ENCODE assay signal across 8 cellular contexts in the genomic region with DNA sequence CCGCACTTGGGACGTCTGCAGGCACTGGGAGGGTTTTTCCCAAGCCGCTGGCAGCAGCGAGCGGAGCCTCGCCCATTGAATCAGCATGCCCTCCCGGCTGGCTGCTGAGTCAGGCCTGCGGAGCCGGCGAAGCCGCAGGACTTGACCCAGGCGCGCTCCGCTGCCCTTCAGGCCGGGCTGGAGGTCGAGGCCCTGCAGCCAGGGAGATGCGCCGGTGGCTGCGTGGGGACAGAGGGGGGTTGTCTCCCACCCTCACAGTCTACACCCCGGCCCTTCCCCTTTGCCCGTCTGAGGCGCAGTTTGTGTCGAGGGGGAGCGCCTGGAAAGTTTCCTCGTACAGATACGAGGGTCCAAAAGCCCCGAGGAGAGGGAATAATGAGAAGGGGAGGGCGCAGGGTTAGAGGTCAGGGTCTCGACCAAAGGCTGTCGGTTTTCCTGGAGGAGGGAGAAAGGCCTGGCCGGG. TPM values are rescaled to one million over a fixed set of nuclear protein-coding genes. Genes with fewer than 3 reads are reported as not detected.
DNase-seq lines count a peak whose midpoint lies in the region; ATAC-seq lines count a peak whose summit lies in the region.

No MANE protein-coding gene starts in this region.

- peak overlapping the region; percentile 86 for H3K4me3 Mint-ChIP-seq in T-helper 17 cell

- peak overlapping the region; percentile 96 for H3K27ac ChIP-seq in substantia nigra (ENCODE audit: low read depth, low read length, poor library complexity, severe bottlenecking)

- no peaks in the 10 kb centered on the region for H3K9me3 ChIP-seq in T-helper 17 cell (ENCODE audit: control insufficient read depth, low read length, poor library complexity, severe bottlenecking)
- no peaks in the 10 kb centered on the region for H3K9me3 ChIP-seq in endocrine pancreas (ENCODE audit: control insufficient read depth, low read length)

- H3K27me3 Mint-ChIP-seq in T-helper 17 cell = no peaks in the 10 kb centered on the region

- ATAC-seq in T-helper 17 cell = no peak
- ATAC-seq in GM19035 (IDR thresholded peaks at IDR 0.05; ENCODE audit: unreplicated experiment) = no peak

- no peaks in the 10 kb centered on the region for H3K36me3 Mint-ChIP-seq in T-helper 17 cell (ENCODE audit: low read depth)

- DNase-seq in CD1c-positive myeloid dendritic cell (ENCODE audit: extremely low spot score) = peak; percentile 77
- DNase-seq in H7 = peak; percentile 89
- DNase-seq in T-helper 17 cell = peak in 2 of 3 donors; percentile 12 to 18
- peak; percentile 59 for DNase-seq in medulla oblongata (ENCODE audit: extremely low spot score)
- DNase-seq in substantia nigra (lab: John Stamatoyannopoulos, UW) = peak in 40 of 49 donors; percentile 11 to 66 (median 39)
- DNase-seq in NCI-H2081 (lab: John Stamatoyannopoulos, UW) = no peak

- H3K4me3 ChIP-seq in H7 (ENCODE audit: insufficient read depth, low read depth, low read length) = peak overlapping the region; percentile 94
- peak overlapping the region; percentile 4 for H3K4me3 ChIP-seq in endocrine pancreas (ENCODE audit: control insufficient read depth, insufficient read depth, low read length)

- H3K27me3 ChIP-seq in H7 (ENCODE audit: control insufficient read depth, insufficient read depth, low read length) (no peaks in the 10 kb centered on the region), endocrine pancreas (ENCODE audit: control insufficient read depth, insufficient read depth, low read length) (no peaks in the 10 kb centered on the region)

- peaks cover 16% of the 10 kb centered on the region for H3K4me1 Mint-ChIP-seq in T-helper 17 cell

- H3K9ac ChIP-seq in endocrine pancreas (ENCODE audit: control insufficient read depth, insufficient read depth, low read length) = peak overlapping the region; percentile 85

- peak overlapping the region; percentile 85 for H3K27ac Mint-ChIP-seq in T-helper 17 cell

- peaks cover 4% of the 10 kb centered on the region for H3K4me1 ChIP-seq in endocrine pancreas (ENCODE audit: control insufficient read depth, insufficient read depth, low read length)

- H3K36me3 ChIP-seq in H7 (replicated peaks; ENCODE audit: control insufficient read depth, insufficient read depth, low read length) = no peaks in the 10 kb centered on the region; the same call in 1 of the 2 replicates
- H3K36me3 ChIP-seq in endocrine pancreas (ENCODE audit: control insufficient read depth, insufficient read depth, low read length) = no peaks in the 10 kb centered on the region

RNA-seq across cellular contexts. Expression of gene KLC1, which starts 0.8 kb away (rescaled TPM):
- 123 and 131 TPM in 2 replicates for total RNA-seq in H7 (2014; rRNA removed; shearing (Covaris generic))
- 100 to 1,000 TPM; 162 to 198 TPM for total RNA-seq in T-helper 17 cell

Comparison
In these comparisons a context has a peak if more than half of its experiments do, and no peak if none do; other contexts are left out.
1. DNase-seq: peak in CD1c-positive myeloid dendritic cell (single experiment), H7 (single experiment), T-helper 17 cell (2 of 3), medulla oblongata (single experiment) and substantia nigra (40 of 49); none in NCI-H2081 (0 of 2).